In genomic region chr14:31945074-31945613, GRCh38 we compare ENCODE assay signal across 9 cellular contexts.
A peak's percentile ranks its signal among the peaks of the same experiment; 100 is the strongest.
DNase-seq lines count a peak whose midpoint lies in the region; ATAC-seq and TF ChIP-seq lines count a peak whose summit lies in the region.
"Had no signal": no experiment of that assay in that cellular context is flagged by ENCODE, and none has a peak within 500 bp of the region (broad histone marks: within the 10 kb centered on the region; RNA-seq: fewer than 3 reads in every experiment).

No MANE protein-coding gene starts in this region.

- H3K23ac ChIP-seq in neuronal stem cell (ENCODE audit: low read depth, low read length, poor library complexity) (no peak overlapping the region), mesendoderm (ENCODE audit: low read length) (no peak overlapping the region)

- H3K9ac ChIP-seq in neuronal stem cell (ENCODE audit: low read depth, low read length, poor library complexity) (no peak overlapping the region), mesendoderm (ENCODE audit: low read length) (no peak overlapping the region)

- H3K18ac ChIP-seq in neuronal stem cell (ENCODE audit: low read length) (peak overlapping the region; percentile 6), mesendoderm (ENCODE audit: low read length) (no peak overlapping the region)

- peaks cover 0 to 8% (median 0%) of the 10 kb centered on the region in 3 experiments for H3K27me3 ChIP-seq in neuronal stem cell (ENCODE audit: control insufficient read depth in 3 of 3, insufficient read depth in 3 of 3, low read depth in 1 of 3, low read length in 3 of 3)
- no peaks in the 10 kb centered on the region for H3K27me3 ChIP-seq in mesendoderm (ENCODE audit: insufficient read depth, low read length, poor library complexity)

- no CpG with 5 or more reads among the region's 3 CpGs for WGBS in neuronal stem cell (ENCODE audit: extremely low coverage in 2 of 2, insufficient read length in 2 of 2, insufficient replicate concordance in 1 of 2), 2 donors
- no CpG with 5 or more reads among the region's 3 CpGs for WGBS in mesendoderm (ENCODE audit: extremely low coverage, insufficient coverage, low lambda C conversion rate)

- H2AFZ ChIP-seq in neuronal stem cell (ENCODE audit: low read length): no peak overlapping the region

- H3K79me2 ChIP-seq in mesendoderm (ENCODE audit: control insufficient read depth, insufficient read depth, low read length): no peaks in the 10 kb centered on the region

- no peaks in the 10 kb centered on the region for H3K9me3 ChIP-seq in neuronal stem cell (replicated peaks in 1 of 2; ENCODE audit: control insufficient read depth in 2 of 2, insufficient read depth in 1 of 2, low read depth in 1 of 2, low read length in 2 of 2)

- H3K56ac ChIP-seq in mesendoderm (ENCODE audit: low read length): no peak overlapping the region

- H3K79me1 ChIP-seq in neuronal stem cell (ENCODE audit: low read depth, low read length): no peaks in the 10 kb centered on the region
- no peaks in the 10 kb centered on the region for H3K79me1 ChIP-seq in mesendoderm (ENCODE audit: low read length)

- no peak overlapping the region for H4K5ac ChIP-seq in mesendoderm (ENCODE audit: low read length)

- H2BK15ac ChIP-seq in neuronal stem cell (ENCODE audit: low read length) (no peak overlapping the region), mesendoderm (replicated peaks; ENCODE audit: low read depth) (no peak overlapping the region)

- peak; percentile 66 to 78 for ATAC-seq in activated CD4-positive, CD25-positive, alpha-beta regulatory T cell treated with anti-CD3 and anti-CD28 coated beads, Interleukin-2, amount 50 U/mL, for 24 hours
- ATAC-seq in HG02973 (IDR thresholded peaks at IDR 0.05; ENCODE audit: unreplicated experiment) (peak; percentile 65), SK-N-SH treated with all-trans-retinoic acid at 6 μM for 48 hours (no peak; the same call in 2 of the 3 replicates)

- no peak overlapping the region for H2BK5ac ChIP-seq in neuronal stem cell (ENCODE audit: low read length)
- no peak overlapping the region for H2BK5ac ChIP-seq in mesendoderm (ENCODE audit: low read length)

- H3K4me3 ChIP-seq in neuronal stem cell (ENCODE audit: low read length in 2 of 2): no peak overlapping the region
- no peak overlapping the region for H3K4me3 ChIP-seq in mesendoderm (ENCODE audit: low read length)

- H4K8ac ChIP-seq in neuronal stem cell (ENCODE audit: low read depth, low read length) (no peak overlapping the region), mesendoderm (ENCODE audit: low read depth, low read length) (no peak overlapping the region)

- H3K27ac ChIP-seq in neuronal stem cell (replicated peaks; ENCODE audit: low read length): no peak overlapping the region
- no peak overlapping the region for H3K27ac ChIP-seq in mesendoderm (ENCODE audit: low read depth, low read length)
- H3K27ac ChIP-seq: VCaP had no signal

- H3K36me3 ChIP-seq in neuronal stem cell (replicated peaks in 1 of 2; ENCODE audit: control insufficient read depth in 2 of 2, insufficient read depth in 2 of 2, low read length in 2 of 2) (no peaks in the 10 kb centered on the region), mesendoderm (ENCODE audit: control insufficient read depth, insufficient read depth, low read length) (no peaks in the 10 kb centered on the region)

- DNase-seq in activated CD4-positive, CD25-positive, alpha-beta regulatory T cell treated with anti-CD3 and anti-CD28 coated beads, Interleukin-2, amount 50 U/mL, for 72 hours: no peak
- no peak for DNase-seq in neuronal stem cell (ENCODE audit: low spot score)
- no peak for DNase-seq in anterior cingulate cortex (lab: John Stamatoyannopoulos, UW)
- no peak for DNase-seq in mesendoderm
- no peak for DNase-seq in RKO (ENCODE audit: low spot score)

- H3K14ac ChIP-seq in neuronal stem cell (ENCODE audit: low read length): no peak overlapping the region

- no peak overlapping the region for H2BK12ac ChIP-seq in neuronal stem cell (ENCODE audit: low read length)

- H3K4me1 ChIP-seq in neuronal stem cell (ENCODE audit: control insufficient read depth in 2 of 2, insufficient read depth in 1 of 2, low read depth in 1 of 2, low read length in 2 of 2): peaks cover 3 to 5% of the 10 kb centered on the region in 2 donors
- H3K4me1 ChIP-seq in mesendoderm (ENCODE audit: control insufficient read depth, low read depth, low read length): no peaks in the 10 kb centered on the region

- H2BK120ac ChIP-seq in neuronal stem cell (ENCODE audit: low read depth, low read length) (no peak overlapping the region), mesendoderm (ENCODE audit: low read depth, low read length) (no peak overlapping the region)

- no peak overlapping the region for H3K4me2 ChIP-seq in neuronal stem cell (ENCODE audit: insufficient read depth, low read length, poor library complexity, severe bottlenecking)
- no peak overlapping the region for H3K4me2 ChIP-seq in mesendoderm (ENCODE audit: low read length)

- H4K91ac ChIP-seq in neuronal stem cell (ENCODE audit: low read depth, low read length, poor library complexity): no peak overlapping the region

- H3K4ac ChIP-seq in neuronal stem cell (ENCODE audit: low read length) (no peak overlapping the region), mesendoderm (ENCODE audit: low read depth, low read length) (no peak overlapping the region)

- H2AK5ac ChIP-seq in neuronal stem cell (ENCODE audit: low read depth, low read length) (no peak overlapping the region), mesendoderm (ENCODE audit: low read length) (no peak overlapping the region)

TF ChIP-seq in SK-N-SH treated with all-trans-retinoic acid at 6 μM for 48 hours, 23 proteins besides CTCF, POLR2A, EP300 and RAD21:
- TF ChIP-seq OSR1 (CRISPR knock-in tag; IDR thresholded peaks at IDR 0.05) (no peak), TCF4 (CRISPR knock-in tag; IDR thresholded peaks at IDR 0.05; ENCODE audit: borderline replicate concordance) (peak; percentile 27; the same call in 1 of the 2 replicates)
TF ChIP-seq in SK-N-SH treated with all-trans-retinoic acid at 6 μM for 48 hours: peak in this region for 1.
